Comparison of ENCODE assay signal across 20 cellular contexts in genomic region chr4:107366016-107366415, GRCh38.
DNase-seq lines count a peak whose midpoint lies in the region; ATAC-seq and TF ChIP-seq lines count a peak whose summit lies in the region.
"Had no signal": no experiment of that assay in that cellular context is flagged by ENCODE, and none has a peak within 500 bp of the region (broad histone marks: within the 10 kb centered on the region; RNA-seq: fewer than 3 reads in every experiment).

No MANE protein-coding gene starts in this region.

- no peak overlapping the region for H3K9ac ChIP-seq in endodermal cell (ENCODE audit: extremely low read depth, low read length, poor library complexity, severe bottlenecking)
- H3K9ac ChIP-seq: BLaER1 treated with 17β-estradiol and CSF1 and Interleukin-3, amounts not matched to agents 10 nM and 100 nM had no signal

- peaks cover 14% of the 10 kb centered on the region for H3K4me1 Mint-ChIP-seq in endodermal cell
- H3K4me1 Mint-ChIP-seq: B cell had no signal

- DNase-seq in AG10803 (ENCODE audit: low read depth): peak; percentile 0
- peak; percentile 30 for DNase-seq in RPMI7951 (ENCODE audit: low read depth)
- DNase-seq in astrocyte of the hippocampus (ENCODE audit: low read depth, low spot score): peak; percentile 13
- no peak for DNase-seq in endodermal cell
- no peak for DNase-seq in activated naive CD4-positive, alpha-beta T cell treated with anti-CD3 and anti-CD28 coated beads, Interleukin-2, amount 50 U/mL, for 16 hours
- no peak for DNase-seq in dedifferentiated amniotic fluid mesenchymal stem cell (ENCODE audit: extremely low spot score)
- DNase-seq in activated CD8-positive, alpha-beta memory T cell treated with anti-CD3 and anti-CD28 coated beads, Interleukin-2, amount 50 U/mL, for 4 hours: no peak
- DNase-seq: Calu3; CD8-positive, alpha-beta T cell; DMS79 treated with DMSO at 0.1 percent for 48 hours; GF-D8; H7; HFFc6 had no signal

- H3K9me3 Mint-ChIP-seq in endodermal cell: peaks cover 1% of the 10 kb centered on the region
- H3K9me3 Mint-ChIP-seq: CD8-positive, alpha-beta T cell; GM23338; HFFc6 had no signal

- WGBS in endodermal cell (ENCODE audit: insufficient coverage in 1 of 2, insufficient read length in 1 of 2), 2 experiments: 91% methylated on average over 4 of the region's 4 CpGs; no CpG with 5 or more reads in 1 of the 2 experiments

- no peak overlapping the region for H3K4me3 Mint-ChIP-seq in endodermal cell
- H3K4me3 Mint-ChIP-seq: B cell; CD8-positive, alpha-beta T cell; GM23338; HFFc6 had no signal

- H3K36me3 ChIP-seq in endodermal cell (ENCODE audit: control insufficient read depth, insufficient read depth, low read length): no peaks in the 10 kb centered on the region
- H3K36me3 ChIP-seq: BLaER1 treated with 17β-estradiol and CSF1 and Interleukin-3, amounts not matched to agents 10 nM and 100 nM had no signal

- H3K27me3 Mint-ChIP-seq in endodermal cell (ENCODE audit: insufficient read depth): no peaks in the 10 kb centered on the region
- H3K27me3 Mint-ChIP-seq: B cell had no signal

- peak overlapping the region; percentile 34 for H3K27ac ChIP-seq in endodermal cell (ENCODE audit: low read depth, low read length)
- H3K27ac ChIP-seq: 22Rv1; A549; BLaER1 treated with 17β-estradiol and CSF1 and Interleukin-3, amounts not matched to agents 10 nM and 100 nM had no signal

- H3K36me3 Mint-ChIP-seq in endodermal cell (ENCODE audit: low read depth): no peaks in the 10 kb centered on the region
- H3K36me3 Mint-ChIP-seq: CD8-positive, alpha-beta T cell had no signal

- no peaks in the 10 kb centered on the region for H3K27me3 ChIP-seq in endodermal cell (ENCODE audit: control insufficient read depth, insufficient read depth, low read length, poor library complexity, severe bottlenecking)
- H3K27me3 ChIP-seq: BLaER1 treated with 17β-estradiol and CSF1 and Interleukin-3, amounts not matched to agents 10 nM and 100 nM had no signal

- ATAC-seq in HG02571 (IDR thresholded peaks at IDR 0.05; ENCODE audit: unreplicated experiment): no peak
- ATAC-seq: A549; CD8-positive, alpha-beta T cell; GM23338; HCT116 had no signal

- no peaks in the 10 kb centered on the region for H3K9me3 ChIP-seq in endodermal cell (ENCODE audit: control insufficient read depth, low read length)
- H3K9me3 ChIP-seq: A549; BLaER1 treated with 17β-estradiol and CSF1 and Interleukin-3, amounts not matched to agents 10 nM and 100 nM had no signal

- no peak overlapping the region for H3K27ac Mint-ChIP-seq in endodermal cell
- H3K27ac Mint-ChIP-seq: B cell; CD8-positive, alpha-beta T cell; GM23338; HFFc6 had no signal

- TF ChIP-seq CTCF in AG10803 (conservative IDR thresholded peaks at IDR 0.05; ENCODE audit: low read length) (no peak), endodermal cell (conservative IDR thresholded peaks at IDR 0.05) (no peak)

- H3K4me1 ChIP-seq in endodermal cell (ENCODE audit: control insufficient read depth, insufficient read depth, low read length): no peaks in the 10 kb centered on the region
- H3K4me1 ChIP-seq: A549; BLaER1 treated with 17β-estradiol and CSF1 and Interleukin-3, amounts not matched to agents 10 nM and 100 nM had no signal

- no peak overlapping the region for H3K4me3 ChIP-seq in AG10803 (ENCODE audit: low read length)
- H3K4me3 ChIP-seq in endodermal cell (ENCODE audit: low read length): no peak overlapping the region
- H3K4me3 ChIP-seq: A549; BLaER1 treated with 17β-estradiol and CSF1 and Interleukin-3, amounts not matched to agents 10 nM and 100 nM; GM23338 had no signal

Comparison
In these comparisons a context has a peak if more than half of its experiments do, and no peak if none do; other contexts are left out.
1. DNase-seq: peak in AG10803 (single experiment), RPMI7951 (single experiment) and astrocyte of the hippocampus (single experiment); none in endodermal cell (single experiment), activated naive CD4-positive, alpha-beta T cell treated with anti-CD3 and anti-CD28 coated beads, Interleukin-2, amount 50 U/mL, for 16 hours (single experiment), dedifferentiated amniotic fluid mesenchymal stem cell (single experiment) and activated CD8-positive, alpha-beta memory T cell treated with anti-CD3 and anti-CD28 coated beads, Interleukin-2, amount 50 U/mL, for 4 hours (single experiment).